18 cellular contexts compared by ENCODE assay signal in genomic region chr5:10520716-10521115, GRCh38. TPM values are rescaled to one million over a fixed set of nuclear protein-coding genes. Genes with fewer than 3 reads are reported as not detected.
DNase-seq lines count a peak whose midpoint lies in the region; ATAC-seq and TF ChIP-seq lines count a peak whose summit lies in the region.
"Had no signal": no experiment of that assay in that cellular context is flagged by ENCODE, and none has a peak within 500 bp of the region (broad histone marks: within the 10 kb centered on the region; RNA-seq: fewer than 3 reads in every experiment).

No MANE protein-coding gene starts in this region.

- H3K4me2 ChIP-seq in fibroblast of lung (ENCODE audit: extremely low read depth, insufficient read depth, low read length) (no peak overlapping the region), neuronal stem cell (ENCODE audit: insufficient read depth, low read length, poor library complexity, severe bottlenecking) (no peak overlapping the region)

- no peak overlapping the region for H3K23ac ChIP-seq in neuronal stem cell (ENCODE audit: low read depth, low read length, poor library complexity)

- H2BK15ac ChIP-seq in neuronal stem cell (ENCODE audit: low read length) = no peak overlapping the region

- WGBS in neuronal stem cell (ENCODE audit: extremely low coverage in 2 of 2, insufficient read length in 2 of 2, insufficient replicate concordance in 1 of 2), 2 donors = no CpG with 5 or more reads among the region's 3 CpGs

- no peak overlapping the region for H3K14ac ChIP-seq in neuronal stem cell (ENCODE audit: low read length)

- H3K79me2 ChIP-seq in fibroblast of lung (ENCODE audit: control insufficient read depth, insufficient read depth, low read length) = no peaks in the 10 kb centered on the region

- no peaks in the 10 kb centered on the region for H3K79me1 ChIP-seq in neuronal stem cell (ENCODE audit: low read depth, low read length)

- H3K9ac ChIP-seq in fibroblast of lung (ENCODE audit: insufficient read depth, low read length) (no peak overlapping the region), neuronal stem cell (ENCODE audit: low read depth, low read length, poor library complexity) (no peak overlapping the region)

- peak overlapping the region; percentile 2 to 27 for H3K27ac ChIP-seq in ascending aorta
- no peak overlapping the region for H3K27ac ChIP-seq in fibroblast of lung (ENCODE audit: insufficient read depth, low read length)
- no peak overlapping the region for H3K27ac ChIP-seq in neuronal stem cell (replicated peaks; ENCODE audit: low read length)

- no peak for ATAC-seq in activated CD4-positive, CD25-positive, alpha-beta regulatory T cell treated with anti-CD3 and anti-CD28 coated beads, Interleukin-2, amount 50 U/mL, for 24 hours
- ATAC-seq in GM18858 (IDR thresholded peaks at IDR 0.05; ENCODE audit: unreplicated experiment) = no peak
- ATAC-seq: Right ventricle myocardium inferior had no signal

- H3K9me3 Mint-ChIP-seq in HFFc6 (peaks cover 8% of the 10 kb centered on the region), immature natural killer cell (peaks cover 0 to 2% (median 0%) of the 10 kb centered on the region in 6 donors)

- no peak overlapping the region for H2BK12ac ChIP-seq in neuronal stem cell (ENCODE audit: low read length)

- no peak for DNase-seq in HFFc6
- DNase-seq in ascending aorta (ENCODE audit: low spot score in 2 of 2) = no peak
- DNase-seq in fibroblast of lung (ENCODE audit: low read depth in 2 of 2) = peak; percentile 42 to 48
- DNase-seq in neuronal stem cell (ENCODE audit: low spot score) = no peak
- no peak for DNase-seq in H4 (ENCODE audit: low spot score)
- DNase-seq in immature natural killer cell = no peak
- DNase-seq: C1 segment of cervical spinal cord, DMS79, NCI-H1105 treated with DMSO at 0.1 percent for 48 hours, NCI-H1694, NCI-H2107, NCI-H510A, NCI-H774 had no signal

- H3K4me1 Mint-ChIP-seq in HFFc6 (ENCODE audit: low read depth) = peaks cover 54% of the 10 kb centered on the region
- H3K4me1 Mint-ChIP-seq in immature natural killer cell = no peaks in the 10 kb centered on the region

- no peak overlapping the region for H4K8ac ChIP-seq in neuronal stem cell (ENCODE audit: low read depth, low read length)

- no peak overlapping the region for H2BK120ac ChIP-seq in neuronal stem cell (ENCODE audit: low read depth, low read length)

- H2AFZ ChIP-seq in fibroblast of lung (ENCODE audit: low read length) (no peak overlapping the region), neuronal stem cell (ENCODE audit: low read length) (no peak overlapping the region)

- no peak for TF ChIP-seq CTCF in HFFc6 (IDR thresholded peaks at IDR 0.05)
- TF ChIP-seq CTCF in ascending aorta (IDR thresholded peaks at IDR 0.05) = no peak
- TF ChIP-seq CTCF in fibroblast of lung (conservative IDR thresholded peaks at IDR 0.05 in 1 of 2, IDR thresholded peaks at IDR 0.05 in 1 of 2; ENCODE audit: low read depth in 1 of 2, low read length in 2 of 2) = no peak

- H4K91ac ChIP-seq in neuronal stem cell (ENCODE audit: low read depth, low read length, poor library complexity) = no peak overlapping the region

- H3K4ac ChIP-seq in neuronal stem cell (ENCODE audit: low read length) = no peak overlapping the region

- intact Hi-C loops in ascending aorta (cut with DNase I) = no loop called here

- no peak overlapping the region for H2AK5ac ChIP-seq in neuronal stem cell (ENCODE audit: low read depth, low read length)

- H3K27ac Mint-ChIP-seq in HFFc6 = peak overlapping the region; percentile 52
- H3K27ac Mint-ChIP-seq in immature natural killer cell = no peak overlapping the region
- H3K27ac Mint-ChIP-seq: H9 had no signal

- H3K4me1 ChIP-seq in ascending aorta (peaks cover 0 to 14% of the 10 kb centered on the region in 2 donors), fibroblast of lung (ENCODE audit: control insufficient read depth, extremely low read depth, insufficient read depth, low read length) (peaks cover 14% of the 10 kb centered on the region), neuronal stem cell (ENCODE audit: control insufficient read depth in 2 of 2, insufficient read depth in 1 of 2, low read depth in 1 of 2, low read length in 2 of 2) (no peaks in the 10 kb centered on the region)

- no peaks in the 10 kb centered on the region for H3K27me3 ChIP-seq in ascending aorta
- no peaks in the 10 kb centered on the region for H3K27me3 ChIP-seq in fibroblast of lung (ENCODE audit: control insufficient read depth, insufficient read depth, low read length)
- no peaks in the 10 kb centered on the region for H3K27me3 ChIP-seq in neuronal stem cell (ENCODE audit: control insufficient read depth in 3 of 3, insufficient read depth in 3 of 3, low read depth in 1 of 3, low read length in 3 of 3)

- H3K36me3 Mint-ChIP-seq in HFFc6 (ENCODE audit: low read depth) (peaks cover 12% of the 10 kb centered on the region), immature natural killer cell (peaks cover 0 to 4% (median 0%) of the 10 kb centered on the region in 3 donors)

- H3K9me3 ChIP-seq in ascending aorta (no peaks in the 10 kb centered on the region), fibroblast of lung (ENCODE audit: control insufficient read depth, insufficient read depth, low read depth, low read length) (no peaks in the 10 kb centered on the region), neuronal stem cell (replicated peaks in 1 of 2; ENCODE audit: control insufficient read depth in 2 of 2, insufficient read depth in 1 of 2, low read depth in 1 of 2, low read length in 2 of 2) (peaks cover 2 to 10% of the 10 kb centered on the region in 2 donors)

- H3K36me3 ChIP-seq in ascending aorta = no peaks in the 10 kb centered on the region
- H3K36me3 ChIP-seq in fibroblast of lung (ENCODE audit: control insufficient read depth, insufficient read depth, low read length) = no peaks in the 10 kb centered on the region
- H3K36me3 ChIP-seq in neuronal stem cell (replicated peaks in 1 of 2; ENCODE audit: control insufficient read depth in 2 of 2, insufficient read depth in 2 of 2, low read length in 2 of 2) = no peaks in the 10 kb centered on the region

- peaks cover 1% of the 10 kb centered on the region; the same call in 1 of the 2 replicates for H3K27me3 Mint-ChIP-seq in HFFc6 (ENCODE audit: insufficient read depth)
- peaks cover 1 to 3% (median 1%) of the 10 kb centered on the region in 3 donors for H3K27me3 Mint-ChIP-seq in immature natural killer cell (ENCODE audit: low read depth in 3 of 3)

- H4K20me1 ChIP-seq in fibroblast of lung (ENCODE audit: control insufficient read depth, extremely low read depth, insufficient read depth, low read length) = no peaks in the 10 kb centered on the region

- H2BK5ac ChIP-seq in neuronal stem cell (ENCODE audit: low read length) = no peak overlapping the region

- no peak overlapping the region for H3K4me3 Mint-ChIP-seq in HFFc6
- H3K4me3 Mint-ChIP-seq in immature natural killer cell = no peak overlapping the region
- H3K4me3 Mint-ChIP-seq: H9 had no signal

- peak overlapping the region; percentile 79 for H3K18ac ChIP-seq in neuronal stem cell (ENCODE audit: low read length)

- H3K4me3 ChIP-seq in ascending aorta = no peak overlapping the region
- no peak overlapping the region for H3K4me3 ChIP-seq in fibroblast of lung (replicated peaks in 1 of 4; ENCODE audit: control extremely low read depth in 1 of 4, insufficient read depth in 1 of 4, low read depth in 3 of 4, low read length in 4 of 4)
- H3K4me3 ChIP-seq in neuronal stem cell (ENCODE audit: low read length in 2 of 2) = no peak overlapping the region
- H3K4me3 ChIP-seq: K562 had no signal

RNA-seq across cellular contexts. Expression of gene ANKRD33B, which starts 43.2 kb away (rescaled TPM):
- 10 to 100 TPM in 4 of 6 experiments, 1 to 10 TPM in 2; 6.3 to 13.2 (median 11.9) TPM for total RNA-seq in HFFc6 (2021; fragmentation: NEBNext Ultra II Directional; extraction: Animal tissue kit (Norgen Biotek cat#: 25700))
- 7.2 TPM for total RNA-seq in ascending aorta
- total RNA-seq in fibroblast of lung = 4.1 and 7.8 TPM in 2 replicates
- 5.0 and 7.7 TPM in 2 replicates for polyA plus RNA-seq in fibroblast of lung
- polyA plus RNA-seq in fibroblast of lung (2012) = 5.4 and 8.2 TPM in 2 replicates
- polyA minus RNA-seq in fibroblast of lung (ENCODE audit: low replicate concordance) = 27.0 and 38.2 TPM in 2 replicates
- polyA plus RNA-seq in neuronal stem cell (2013, experiment 1 of 2) = 4.1 TPM
- polyA plus RNA-seq in neuronal stem cell (2013, experiment 2 of 2) = 4.5 TPM
- 1.1 and 1.3 TPM in 2 replicates for total RNA-seq in H4 (2014; rRNA removed; shearing (Covaris generic))
- polyA plus RNA-seq in immature natural killer cell = under 1 TPM in 2 of 3 donors, not detected in 1; 0.13 to 0.15 TPM

Comparison
In these comparisons a context has a peak if more than half of its experiments do, and no peak if none do; other contexts are left out.
1. DNase-seq: peak in fibroblast of lung (2 of 2); none in HFFc6 (single experiment), ascending aorta (0 of 2), neuronal stem cell (single experiment), H4 (single experiment) and immature natural killer cell (0 of 3).
2. H3K27ac ChIP-seq: peak in ascending aorta (2 of 2); none in fibroblast of lung (single experiment) and neuronal stem cell (single experiment).